ENCODE assay signal across 8 cellular contexts in genomic region chr11:64224891-64225607, GRCh38. TPM values are rescaled to one million over a fixed set of nuclear protein-coding genes. Genes with fewer than 3 reads are reported as not detected.
A peak's percentile ranks its signal among the peaks of the same experiment; 100 is the strongest.
DNase-seq lines count a peak whose midpoint lies in the region; ATAC-seq, FAIRE-seq and TF ChIP-seq lines count a peak whose summit lies in the region.

No MANE protein-coding gene starts in this region.

- no peak for FAIRE-seq in astrocyte (lab: Jason Lieb, UNC)

- CTCF ChIA-PET in activated naive CD4-positive, alpha-beta T cell treated with anti-CD3 and anti-CD28 coated beads, Interleukin-2, amount 10 ng/mL, durations not matched to agents 7 days and 5 days (lab: Charles Lee): interaction anchor here (1.6 to 5.1 kb wide), 3 partner anchors 16 to 20 kb away, joined by 6 to 48 read pairs (median 7); partner anchors contain the start of genes FERMT3 and FKBP2

- peak overlapping the region; percentile 89 for H3K4me3 ChIP-seq in astrocyte (ENCODE audit: insufficient read depth, low read depth, low read length)
- H3K4me3 ChIP-seq in lower lobe of right lung: peak overlapping the region; percentile 97

- H3K9me3 ChIP-seq in astrocyte (ENCODE audit: insufficient read depth, low read depth, low read length) (no peaks in the 10 kb centered on the region), lower lobe of right lung (no peaks in the 10 kb centered on the region)

- H2AFZ ChIP-seq in astrocyte (ENCODE audit: low read depth, low read length): no peak overlapping the region

- H3K27ac ChIP-seq in astrocyte (ENCODE audit: low read depth, low read length) (no peak overlapping the region), lower lobe of right lung (peak overlapping the region; percentile 96)

- H3K27me3 ChIP-seq in astrocyte (ENCODE audit: insufficient read depth, low read length): no peaks in the 10 kb centered on the region
- H3K27me3 ChIP-seq in lower lobe of right lung (ENCODE audit: low read depth): no peaks in the 10 kb centered on the region

- TF ChIP-seq CTCF in astrocyte (IDR thresholded peaks at IDR 0.05; ENCODE audit: insufficient read depth, low read depth, low read length): no peak
- TF ChIP-seq CTCF in lower lobe of right lung (IDR thresholded peaks at IDR 0.05): no peak

- peaks cover 29% of the 10 kb centered on the region for H3K79me2 ChIP-seq in astrocyte (ENCODE audit: insufficient read depth, low read length)

- intact Hi-C loops in lower lobe of right lung (cut with DNase I): no loop called here

- peak overlapping the region; percentile 86 for H3K4me3 Mint-ChIP-seq in activated naive CD4-positive, alpha-beta T cell treated with anti-CD3 and anti-CD28 coated beads, Interleukin-2, amount 10 ng/mL, durations not matched to agents 7 days and 5 days
- peak overlapping the region; percentile 88 for H3K4me3 Mint-ChIP-seq in astrocyte (ENCODE audit: unreplicated experiment)

- H3K9me3 Mint-ChIP-seq in activated naive CD4-positive, alpha-beta T cell treated with anti-CD3 and anti-CD28 coated beads, Interleukin-2, amount 10 ng/mL, durations not matched to agents 7 days and 5 days: no peaks in the 10 kb centered on the region
- H3K9me3 Mint-ChIP-seq in astrocyte (ENCODE audit: unreplicated experiment): no peaks in the 10 kb centered on the region

- peak overlapping the region; percentile 85 for H3K9ac ChIP-seq in astrocyte (ENCODE audit: low read length)

- ATAC-seq in lower lobe of right lung: peak in 1 of 2 donors; percentile 0
- no peak for ATAC-seq in HG02870 (IDR thresholded peaks at IDR 0.05; ENCODE audit: unreplicated experiment)
- no peak for ATAC-seq in HG02884 (IDR thresholded peaks at IDR 0.05; ENCODE audit: unreplicated experiment)

- H3K36me3 Mint-ChIP-seq in activated naive CD4-positive, alpha-beta T cell treated with anti-CD3 and anti-CD28 coated beads, Interleukin-2, amount 10 ng/mL, durations not matched to agents 7 days and 5 days: peaks cover 15% of the 10 kb centered on the region
- peaks cover 2% of the 10 kb centered on the region for H3K36me3 Mint-ChIP-seq in astrocyte (ENCODE audit: low read depth, unreplicated experiment)

- DNase-seq in activated naive CD4-positive, alpha-beta T cell treated with anti-CD3 and anti-CD28 coated beads, Interleukin-2, amount 10 ng/mL, durations not matched to agents 7 days and 5 days: no peak
- DNase-seq in activated naive CD4-positive, alpha-beta T cell (lab: John Stamatoyannopoulos, UW): no peak
- no peak for DNase-seq in astrocyte (ENCODE audit: low read depth)
- no peak for DNase-seq in lower lobe of right lung
- DNase-seq in ureter (ENCODE audit: low spot score): peak; percentile 45
- DNase-seq in NCI-H2107 treated with DMSO at 0.1 percent for 48 hours (lab: John Stamatoyannopoulos, UW; ENCODE audit: unreplicated experiment): no peak

- H3K27me3 Mint-ChIP-seq in activated naive CD4-positive, alpha-beta T cell treated with anti-CD3 and anti-CD28 coated beads, Interleukin-2, amount 10 ng/mL, durations not matched to agents 7 days and 5 days: no peaks in the 10 kb centered on the region
- H3K27me3 Mint-ChIP-seq in astrocyte (ENCODE audit: low read depth, unreplicated experiment): no peaks in the 10 kb centered on the region

- H3K4me1 ChIP-seq in astrocyte (ENCODE audit: insufficient read depth, low read length) (peaks cover 32% of the 10 kb centered on the region), lower lobe of right lung (peaks cover 36% of the 10 kb centered on the region)

- H3K4me1 Mint-ChIP-seq in activated naive CD4-positive, alpha-beta T cell treated with anti-CD3 and anti-CD28 coated beads, Interleukin-2, amount 10 ng/mL, durations not matched to agents 7 days and 5 days: peaks cover 44% of the 10 kb centered on the region
- H3K4me1 Mint-ChIP-seq in astrocyte (ENCODE audit: low read depth, unreplicated experiment): peaks cover 12% of the 10 kb centered on the region

- peak overlapping the region; percentile 87 for H3K27ac Mint-ChIP-seq in activated naive CD4-positive, alpha-beta T cell treated with anti-CD3 and anti-CD28 coated beads, Interleukin-2, amount 10 ng/mL, durations not matched to agents 7 days and 5 days
- H3K27ac Mint-ChIP-seq in astrocyte (ENCODE audit: unreplicated experiment): no peak overlapping the region

- peaks cover 3% of the 10 kb centered on the region for H4K20me1 ChIP-seq in astrocyte (ENCODE audit: insufficient read depth, low read length)

- H3K4me2 ChIP-seq in astrocyte (ENCODE audit: low read length): peak overlapping the region; percentile 99

- H3K36me3 ChIP-seq in astrocyte (ENCODE audit: insufficient read depth, low read length) (no peaks in the 10 kb centered on the region), lower lobe of right lung (peaks cover 27% of the 10 kb centered on the region)

RNA-seq across cellular contexts. Expression of gene TRPT1, which starts 0.9 kb away (rescaled TPM):
- total RNA-seq in astrocyte (28.8 and 29.4 TPM in 2 replicates), lower lobe of right lung (27.8 TPM), ureter (49.4 TPM)

RNA-seq across cellular contexts. Expression of gene NUDT22, which starts 1.0 kb away (rescaled TPM):
- 40.2 and 40.7 TPM in 2 replicates for total RNA-seq in astrocyte
- 45.0 TPM for total RNA-seq in lower lobe of right lung
- 82.7 TPM for total RNA-seq in ureter

RNA-seq across cellular contexts. Expression of gene DNAJC4, which starts 5.3 kb away (rescaled TPM):
- 23.8 and 25.7 TPM in 2 replicates for total RNA-seq in astrocyte
- 39.5 TPM for total RNA-seq in lower lobe of right lung
- 44.1 TPM for total RNA-seq in ureter

RNA-seq across cellular contexts. Expression of gene VEGFB, which starts 9.3 kb away (rescaled TPM):
- 30.4 and 36.8 TPM in 2 replicates for total RNA-seq in astrocyte
- 150 TPM for total RNA-seq in lower lobe of right lung
- total RNA-seq in ureter: 51.6 TPM

RNA-seq across cellular contexts. Expression of gene FKBP2, which starts 15.8 kb away (rescaled TPM):
- total RNA-seq in astrocyte: 41.5 and 45.6 TPM in 2 replicates
- total RNA-seq in lower lobe of right lung: 48.2 TPM
- 55.7 TPM for total RNA-seq in ureter
